In the genomic region with DNA sequence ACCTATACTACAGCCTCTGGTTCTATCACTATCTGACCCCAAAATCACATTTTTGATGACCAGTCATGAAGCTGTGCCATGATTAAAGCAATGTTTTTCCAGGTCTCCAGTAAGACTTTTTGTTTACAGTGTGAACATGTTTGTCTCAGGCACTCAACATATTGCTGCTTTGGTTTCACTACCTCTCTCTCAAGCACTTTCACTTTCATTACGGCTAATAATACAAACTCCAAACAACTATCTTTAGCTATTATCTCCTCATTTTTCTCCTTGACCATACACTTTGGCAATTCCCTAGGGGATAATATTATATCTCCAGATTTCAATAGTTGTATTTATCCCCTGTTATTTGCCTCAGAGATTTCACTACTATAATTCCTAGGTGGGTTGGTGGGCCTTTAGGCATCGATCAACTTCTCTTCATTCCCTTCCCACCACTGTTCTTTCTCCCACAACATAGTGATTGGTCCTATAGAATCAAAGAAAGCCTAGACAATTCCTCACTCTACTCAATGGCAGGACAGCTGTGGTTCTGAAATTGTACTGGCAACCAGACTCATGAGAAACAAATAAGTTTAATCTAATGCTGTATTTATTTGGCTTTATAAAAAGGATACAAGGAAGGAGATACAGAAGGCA, we compare ENCODE assay signal across 8 cellular contexts.
A peak's percentile ranks its signal among the peaks of the same experiment; 100 is the strongest.
DNase-seq lines count a peak whose midpoint lies in the region; ATAC-seq, FAIRE-seq and TF ChIP-seq lines count a peak whose summit lies in the region.

No MANE protein-coding gene starts in this region.

- H3K27ac ChIP-seq in DOHH2 (ENCODE audit: low read depth, low read length) (peak overlapping the region; percentile 28), GM12878 (ENCODE audit: control insufficient read depth, insufficient read depth) (peak overlapping the region; percentile 36; the same call in 1 of the 2 replicates)

- H3K4me1 ChIP-seq in DOHH2 (ENCODE audit: control insufficient read depth, low read length) (peaks cover 36% of the 10 kb centered on the region), GM12878 (ENCODE audit: control insufficient read depth, insufficient read depth, low read length) (peaks cover 10% of the 10 kb centered on the region; the same call in 1 of the 2 replicates)

- peak overlapping the region; percentile 69 for H3K4me2 ChIP-seq in DOHH2 (ENCODE audit: low read length)
- peak overlapping the region; percentile 40; the same call in 1 of the 2 replicates for H3K4me2 ChIP-seq in GM12878 (ENCODE audit: control insufficient read depth, insufficient read depth)

- peak; percentile 64 for ATAC-seq in GM19467 (IDR thresholded peaks at IDR 0.05; ENCODE audit: unreplicated experiment)
- ATAC-seq in HG03460 (IDR thresholded peaks at IDR 0.05; ENCODE audit: unreplicated experiment), result peak; percentile 71
- peak; percentile 92 for ATAC-seq in GM12878
- no peak for ATAC-seq in activated CD4-positive, CD25-positive, alpha-beta regulatory T cell treated with anti-CD3 and anti-CD28 coated beads, Interleukin-2, amount 50 U/mL, for 24 hours

- TF ChIP-seq RAD21 in GM12878 (IDR thresholded peaks at IDR 0.05; ENCODE audit: insufficient read depth, low read depth, low read length), result no peak

- H3K36me3 ChIP-seq in DOHH2 (ENCODE audit: control insufficient read depth, low read length) (no peaks in the 10 kb centered on the region), GM12878 (ENCODE audit: control insufficient read depth in 2 of 2, insufficient read depth in 2 of 2, low read length in 1 of 2) (no peaks in the 10 kb centered on the region)

- WGBS in GM12878 (ENCODE audit: insufficient coverage, insufficient replicate concordance, low lambda C conversion rate, missing lambda C conversion rate), result 46% methylated on average over 2 of the region's 2 CpGs

- no peak for TF ChIP-seq POLR2A in GM12878 (IDR thresholded peaks at IDR 0.05; ENCODE audit: low read depth, low read length)

- peak; percentile 98 for FAIRE-seq in GM12878 (lab: Jason Lieb, UNC)

- BruUV-seq in GM12878 (replicated peaks; lab: Mats Ljungman, UMichigan), result no TSS peak

- TF ChIP-seq EP300 in GM12878 (IDR thresholded peaks at IDR 0.05; ENCODE audit: borderline replicate concordance in 1 of 2, control insufficient read depth in 1 of 2, low read depth in 2 of 2, low read length in 2 of 2), result peak in 1 of 2 experiments; percentile 53; a peak in 1 of 4 replicates

- H3K9me3 ChIP-seq in DOHH2 (ENCODE audit: control insufficient read depth, insufficient read depth, low read length) (peaks cover 5% of the 10 kb centered on the region; the same call in 1 of the 2 replicates), GM12878 (replicated peaks; ENCODE audit: control insufficient read depth, insufficient read depth, low read length) (no peaks in the 10 kb centered on the region)

- CTCF ChIA-PET in GM12878 (lab: Yijun Ruan, JAX), result interaction anchor here (0.7 to 1.5 kb wide), 3 partner anchors 8 to 696 kb away, joined by 3 to 5 read pairs (median 4); no protein-coding TSS in a partner anchor

- H3K27me3 ChIP-seq in DOHH2 (ENCODE audit: control insufficient read depth, low read length) (no peaks in the 10 kb centered on the region), GM12878 (replicated peaks in 1 of 2; ENCODE audit: control insufficient read depth in 2 of 2, insufficient read depth in 2 of 2, low read length in 1 of 2) (no peaks in the 10 kb centered on the region)

- no peaks in the 10 kb centered on the region for H3F3A ChIP-seq in DOHH2 (ENCODE audit: control insufficient read depth, insufficient read depth)

- no peak for DNase-seq in GM12878 (ENCODE audit: low read depth, low spot score)
- no peak for DNase-seq in midbrain (lab: John Stamatoyannopoulos, UW)
- DNase-seq in NCI-H187 (lab: John Stamatoyannopoulos, UW), result no peak
- no peak for DNase-seq in middle frontal gyrus (ENCODE audit: extremely low spot score, low spot score)

- RAD21 ChIA-PET in GM12878 (lab: Charles Lee; ENCODE audit: unreplicated experiment), result interaction anchor here (0.7 to 1.0 kb wide), 3 partner anchors 11 to 22 kb away, joined by 3 read pairs; no protein-coding TSS in a partner anchor

- no peak overlapping the region for H3K9ac ChIP-seq in GM12878 (ENCODE audit: control insufficient read depth, insufficient read depth, low read length)

- H3K4me3 ChIP-seq in DOHH2 (ENCODE audit: low read length), result peak overlapping the region; percentile 59
- no peak overlapping the region for H3K4me3 ChIP-seq in GM12878

- POLR2A ChIA-PET in GM12878 (lab: Charles Lee), result interaction anchor here (0.6 kb wide), 1 partner anchor 96 kb away, joined by 3 read pairs; no protein-coding TSS in a partner anchor

- in situ Hi-C loops in GM12878 (cut with MboI), result no loop called here

- intact Hi-C loops in GM12878 (cut with micrococcal nuclease; ENCODE audit: unreplicated experiment), result loop anchor here (5.0 kb wide), 1 partner anchor 140 kb away; no protein-coding TSS in a partner anchor

- peak overlapping the region; percentile 73 for H2AFZ ChIP-seq in GM12878 (ENCODE audit: control insufficient read depth, low read depth, low read length)

- H3K9me2 ChIP-seq in DOHH2 (replicated peaks; ENCODE audit: control insufficient read depth, low read length), result no peaks in the 10 kb centered on the region

- H4K20me1 ChIP-seq in DOHH2 (ENCODE audit: control insufficient read depth, insufficient read depth, low read depth, low read length) (no peaks in the 10 kb centered on the region), GM12878 (ENCODE audit: control insufficient read depth, insufficient read depth) (no peaks in the 10 kb centered on the region)

- no peak for TF ChIP-seq CTCF in DOHH2 (IDR thresholded peaks at IDR 0.05; ENCODE audit: low read depth, low read length, poor library complexity, severe bottlenecking)
- no peak for TF ChIP-seq CTCF in GM12878 (IDR thresholded peaks at IDR 0.05 in 2 of 3, conservative IDR thresholded peaks at IDR 0.05 in 1 of 3; ENCODE audit: control insufficient read depth in 2 of 3, extremely low read depth in 1 of 3, insufficient read depth in 1 of 3, low read depth in 3 of 3, low read length in 3 of 3)

- SMC1A ChIA-PET in GM12878 (lab: Charles Lee; ENCODE audit: uncharacterized antibody, unreplicated experiment), result interaction anchor here (0.9 to 2.1 kb wide), 8 partner anchors 9 to 261 kb away, joined by 3 to 10 read pairs (median 4); no protein-coding TSS in a partner anchor

- H3K79me2 ChIP-seq in DOHH2 (ENCODE audit: control insufficient read depth, low read length), result no peaks in the 10 kb centered on the region
- H3K79me2 ChIP-seq in GM12878 (ENCODE audit: control insufficient read depth, insufficient read depth, low read length), result no peaks in the 10 kb centered on the region

TF ChIP-seq in GM12878, 131 proteins besides CTCF, POLR2A, EP300 and RAD21 (continues in another document):
- TF ChIP-seq ATF7 (IDR thresholded peaks at IDR 0.05; ENCODE audit: low read depth) (0 out of 2 replicates have a peak, but pooled peaks have one; percentile 14), MTA2 (IDR thresholded peaks at IDR 0.05; ENCODE audit: low read depth) (peak; percentile 57), IRF4 (IDR thresholded peaks at IDR 0.05; ENCODE audit: low read depth, low read length) (peak; percentile 69; the same call in 1 of the 2 replicates), MYC (IDR thresholded peaks at IDR 0.05; ENCODE audit: insufficient read depth, insufficient read length, insufficient replicate concordance, low read length, severe bottlenecking) (no peak), MEF2B (IDR thresholded peaks at IDR 0.05; ENCODE audit: partially characterized antibody, poor library complexity, severe bottlenecking) (peak; percentile 80), SPI1 (IDR thresholded peaks at IDR 0.05; ENCODE audit: borderline replicate concordance, insufficient read depth, low read depth, low read length) (peak; percentile 88), BMI1 (IDR thresholded peaks at IDR 0.05; ENCODE audit: borderline replicate concordance) (0 out of 2 replicates have a peak, but pooled peaks have one; percentile 45), IKZF2 (IDR thresholded peaks at IDR 0.05) (peak; percentile 70 to 76)
- TF ChIP-seq, protein P1, sequence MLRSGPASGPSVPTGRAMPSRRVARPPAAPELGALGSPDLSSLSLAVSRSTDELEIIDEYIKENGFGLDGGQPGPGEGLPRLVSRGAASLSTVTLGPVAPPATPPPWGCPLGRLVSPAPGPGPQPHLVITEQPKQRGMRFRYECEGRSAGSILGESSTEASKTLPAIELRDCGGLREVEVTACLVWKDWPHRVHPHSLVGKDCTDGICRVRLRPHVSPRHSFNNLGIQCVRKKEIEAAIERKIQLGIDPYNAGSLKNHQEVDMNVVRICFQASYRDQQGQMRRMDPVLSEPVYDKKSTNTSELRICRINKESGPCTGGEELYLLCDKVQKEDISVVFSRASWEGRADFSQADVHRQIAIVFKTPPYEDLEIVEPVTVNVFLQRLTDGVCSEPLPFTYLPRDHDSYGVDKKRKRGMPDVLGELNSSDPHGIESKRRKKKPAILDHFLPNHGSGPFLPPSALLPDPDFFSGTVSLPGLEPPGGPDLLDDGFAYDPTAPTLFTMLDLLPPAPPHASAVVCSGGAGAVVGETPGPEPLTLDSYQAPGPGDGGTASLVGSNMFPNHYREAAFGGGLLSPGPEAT (IDR thresholded peaks at IDR 0.05; ENCODE audit: low read depth), result peak; percentile 50; the same call in 1 of the 2 replicates
- TF ChIP-seq, protein P2, sequence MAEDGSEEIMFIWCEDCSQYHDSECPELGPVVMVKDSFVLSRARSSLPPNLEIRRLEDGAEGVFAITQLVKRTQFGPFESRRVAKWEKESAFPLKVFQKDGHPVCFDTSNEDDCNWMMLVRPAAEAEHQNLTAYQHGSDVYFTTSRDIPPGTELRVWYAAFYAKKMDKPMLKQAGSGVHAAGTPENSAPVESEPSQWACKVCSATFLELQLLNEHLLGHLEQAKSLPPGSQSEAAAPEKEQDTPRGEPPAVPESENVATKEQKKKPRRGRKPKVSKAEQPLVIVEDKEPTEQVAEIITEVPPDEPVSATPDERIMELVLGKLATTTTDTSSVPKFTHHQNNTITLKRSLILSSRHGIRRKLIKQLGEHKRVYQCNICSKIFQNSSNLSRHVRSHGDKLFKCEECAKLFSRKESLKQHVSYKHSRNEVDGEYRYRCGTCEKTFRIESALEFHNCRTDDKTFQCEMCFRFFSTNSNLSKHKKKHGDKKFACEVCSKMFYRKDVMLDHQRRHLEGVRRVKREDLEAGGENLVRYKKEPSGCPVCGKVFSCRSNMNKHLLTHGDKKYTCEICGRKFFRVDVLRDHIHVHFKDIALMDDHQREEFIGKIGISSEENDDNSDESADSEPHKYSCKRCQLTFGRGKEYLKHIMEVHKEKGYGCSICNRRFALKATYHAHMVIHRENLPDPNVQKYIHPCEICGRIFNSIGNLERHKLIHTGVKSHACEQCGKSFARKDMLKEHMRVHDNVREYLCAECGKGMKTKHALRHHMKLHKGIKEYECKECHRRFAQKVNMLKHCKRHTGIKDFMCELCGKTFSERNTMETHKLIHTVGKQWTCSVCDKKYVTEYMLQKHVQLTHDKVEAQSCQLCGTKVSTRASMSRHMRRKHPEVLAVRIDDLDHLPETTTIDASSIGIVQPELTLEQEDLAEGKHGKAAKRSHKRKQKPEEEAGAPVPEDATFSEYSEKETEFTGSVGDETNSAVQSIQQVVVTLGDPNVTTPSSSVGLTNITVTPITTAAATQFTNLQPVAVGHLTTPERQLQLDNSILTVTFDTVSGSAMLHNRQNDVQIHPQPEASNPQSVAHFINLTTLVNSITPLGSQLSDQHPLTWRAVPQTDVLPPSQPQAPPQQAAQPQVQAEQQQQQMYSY (CRISPR knock-in tag; IDR thresholded peaks at IDR 0.05), result no peak

Comparison
In these comparisons a context has a peak if more than half of its experiments do, and no peak if none do; other contexts are left out.
1. ATAC-seq: peak in GM19467 (single experiment), HG03460 (single experiment) and GM12878 (single experiment); none in activated CD4-positive, CD25-positive, alpha-beta regulatory T cell treated with anti-CD3 and anti-CD28 coated beads, Interleukin-2, amount 50 U/mL, for 24 hours (0 of 2).